In the genomic region with DNA sequence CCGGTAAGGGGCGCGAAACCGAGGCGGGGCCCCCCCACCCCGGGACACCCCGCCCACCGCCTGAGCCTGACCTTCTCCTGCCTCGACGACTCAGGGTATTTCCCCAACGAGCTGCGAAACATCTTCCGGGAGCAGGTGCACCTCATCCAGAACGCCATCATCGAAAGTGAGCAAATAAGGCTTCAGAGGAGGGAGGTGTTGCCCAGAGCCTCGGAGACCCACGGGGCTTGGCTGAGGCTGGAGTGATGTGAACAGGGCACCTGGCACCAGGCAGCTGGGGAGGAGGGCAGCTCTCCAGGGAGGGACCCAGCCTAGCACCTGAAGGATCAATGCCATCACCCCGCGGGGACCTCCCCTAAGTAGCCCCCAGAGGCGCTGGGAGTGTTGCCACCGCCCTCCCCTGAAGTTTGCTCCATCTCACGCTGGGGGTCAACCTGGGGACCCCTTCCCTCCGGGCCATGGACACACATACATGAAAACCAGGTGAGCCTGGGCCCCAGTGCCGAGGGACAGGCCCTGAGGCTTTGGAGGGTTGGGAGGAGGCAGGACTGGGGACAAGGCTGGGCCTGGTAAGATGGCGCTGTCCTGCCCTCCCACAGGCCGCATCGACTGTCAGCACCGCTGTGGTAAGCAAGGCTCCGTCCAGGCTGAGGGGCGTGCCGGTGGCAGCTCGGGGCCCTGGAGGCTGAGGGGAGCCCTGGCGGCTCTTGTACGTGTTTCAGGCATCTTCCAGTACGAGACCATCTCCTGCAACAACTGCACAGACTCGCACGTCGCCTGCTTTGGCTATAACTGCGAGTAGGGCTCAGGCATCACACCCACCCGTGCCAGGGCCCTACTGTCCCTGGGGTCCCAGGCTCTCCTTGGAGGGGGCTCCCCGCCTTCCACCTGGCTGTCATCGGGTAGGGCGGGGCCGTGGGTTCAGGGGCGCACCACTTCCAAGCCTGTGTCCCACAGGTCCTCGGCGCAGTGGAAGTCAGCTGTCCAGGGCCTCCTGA, we compare ENCODE assay signal across 8 cellular contexts. TPM values are rescaled to one million over a fixed set of nuclear protein-coding genes. Genes with fewer than 3 reads are reported as not detected.
DNase-seq lines count a peak whose midpoint lies in the region; ATAC-seq and TF ChIP-seq lines count a peak whose summit lies in the region.

No MANE protein-coding gene starts in this region.

- H3K9ac ChIP-seq in KMS-11 = peak overlapping the region; percentile 27; the same call in 1 of the 2 replicates

- peak overlapping the region; percentile 75 for H3K27ac ChIP-seq in KMS-11

- H3K4me1 ChIP-seq in KMS-11 (ENCODE audit: low read depth, poor library complexity, severe bottlenecking) = peaks cover 29% of the 10 kb centered on the region

- ATAC-seq in GM18502 (IDR thresholded peaks at IDR 0.05; ENCODE audit: poor library complexity, unreplicated experiment) = peak; percentile 2
- no peak for ATAC-seq in HG03039 (IDR thresholded peaks at IDR 0.05; ENCODE audit: unreplicated experiment)

- no peaks in the 10 kb centered on the region for H4K20me1 ChIP-seq in KMS-11 (ENCODE audit: insufficient read depth)

- DNase-seq in activated T-helper 9 cell treated with anti-CD3 and anti-CD28 coated beads, Interleukin-2, amount 50 U/mL, for 16 hours (ENCODE audit: low read depth) = peak; percentile 44
- peak; percentile 65 for DNase-seq in stimulated activated CD8-positive, alpha-beta memory T cell treated with anti-CD3 and anti-CD28 coated beads, Interleukin-4, amount 100 ng/mL, for 48 hours
- DNase-seq in mucosa of gallbladder (ENCODE audit: low spot score) (no peak), OCI-M2 (lab: John Stamatoyannopoulos, UW; ENCODE audit: unreplicated experiment) (no peak)

- peaks cover 15% of the 10 kb centered on the region for H3K79me2 ChIP-seq in KMS-11 (ENCODE audit: insufficient read depth, low read depth)

- peak overlapping the region; percentile 99 for H3K4me2 ChIP-seq in KMS-11

- TF ChIP-seq CTCF in KMS-11 (conservative IDR thresholded peaks at IDR 0.05; ENCODE audit: low read depth, low read length) = no peak

- no peak overlapping the region for H3K4me3 ChIP-seq in KMS-11 (IDR thresholded peaks at IDR 0.05; ENCODE audit: insufficient read depth, low read depth, low read length)
- H3K4me3 ChIP-seq in iPS-11a (ENCODE audit: low read depth, low read length) = peak overlapping the region; percentile 20

- H2AFZ ChIP-seq in KMS-11 (ENCODE audit: low read depth) = peak overlapping the region; percentile 49; the same call in 1 of the 2 replicates

- H3K36me3 ChIP-seq in KMS-11 (ENCODE audit: insufficient read depth) = no peaks in the 10 kb centered on the region; the same call in 1 of the 2 replicates

- H3K27me3 ChIP-seq in KMS-11 (ENCODE audit: insufficient read depth, low read depth) = no peaks in the 10 kb centered on the region

RNA-seq across cellular contexts. Expression of gene IZUMO4, which starts 0.9 kb away (rescaled TPM):
- 11.5 TPM for total RNA-seq in mucosa of gallbladder

RNA-seq across cellular contexts. Expression of gene MOB3A, which starts 1.5 kb away (rescaled TPM):
- total RNA-seq in mucosa of gallbladder = 59.0 TPM

RNA-seq across cellular contexts. Expression of gene MKNK2, which starts 46.6 kb away (rescaled TPM):
- 246 TPM for total RNA-seq in mucosa of gallbladder

RNA-seq across cellular contexts. Expression of gene AP3D1, which starts 53.7 kb away (rescaled TPM):
- 125 TPM for total RNA-seq in mucosa of gallbladder

Comparison
In these comparisons a context has a peak if more than half of its experiments do, and no peak if none do; other contexts are left out.
1. DNase-seq: peak in activated T-helper 9 cell treated with anti-CD3 and anti-CD28 coated beads, Interleukin-2, amount 50 U/mL, for 16 hours (single experiment) and stimulated activated CD8-positive, alpha-beta memory T cell treated with anti-CD3 and anti-CD28 coated beads, Interleukin-4, amount 100 ng/mL, for 48 hours (single experiment); none in mucosa of gallbladder (single experiment) and OCI-M2 (single experiment).